ENCODE assay signal across 21 cellular contexts in the genomic region with DNA sequence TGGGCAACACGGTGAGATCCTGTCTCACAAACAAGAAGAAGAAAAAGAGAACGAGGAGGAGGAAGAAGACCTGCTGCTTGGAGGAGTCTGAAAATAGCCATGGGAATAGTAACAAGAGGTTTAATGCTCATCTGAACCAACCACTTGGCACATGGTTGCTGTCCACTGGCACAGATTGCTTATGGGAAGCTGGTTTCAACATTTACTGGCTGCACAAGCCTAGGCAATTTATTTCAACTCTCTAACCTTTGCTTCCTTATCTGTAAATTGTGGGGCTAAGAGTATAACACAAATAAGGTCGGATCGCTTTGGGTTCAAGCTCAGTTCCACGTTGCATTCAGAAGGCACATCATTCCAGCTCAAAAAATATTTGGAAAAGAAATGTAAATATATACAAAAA. TPM values are rescaled to one million over a fixed set of nuclear protein-coding genes. Genes with fewer than 3 reads are reported as not detected.
DNase-seq lines count a peak whose midpoint lies in the region; ATAC-seq and TF ChIP-seq lines count a peak whose summit lies in the region.
"Had no signal": no experiment of that assay in that cellular context is flagged by ENCODE, and none has a peak within 500 bp of the region (broad histone marks: within the 10 kb centered on the region; RNA-seq: fewer than 3 reads in every experiment).

No MANE protein-coding gene starts in this region.

- peak overlapping the region; percentile 61 for H3K27ac Mint-ChIP-seq in dendritic cell treated with granulocyte-macrophage colony-stimulating factor and Interleukin-4, amounts not matched to agents 40 ng/mL and 50 ng/mL, for 4 days
- H3K27ac Mint-ChIP-seq: CD4-positive, alpha-beta T cell; GM23338 had no signal

- peak; percentile 12 for DNase-seq in islet precursor cell
- peak; percentile 24 for DNase-seq in posterior vena cava (ENCODE audit: low spot score)
- DNase-seq in transverse colon, result peak; percentile 7
- DNase-seq in GF-D8 (lab: John Stamatoyannopoulos, UW), result no peak
- no peak for DNase-seq in NCI-H2171 treated with DMSO at 0.1 percent for 48 hours (lab: John Stamatoyannopoulos, UW)
- DNase-seq: CD4-positive, alpha-beta T cell; COR-L47; DMS79; Karpas-422; MV-4-11; NCI-H1694 treated with DMSO at 0.1 percent for 48 hours; NCI-H2081 treated with DMSO at 0.1 percent for 48 hours; NCI-H446; NCI-H526; OCI-M1 had no signal

- H3K27me3 ChIP-seq in transverse colon, result no peaks in the 10 kb centered on the region
- H3K27me3 ChIP-seq: SJSA1 had no signal

- intact Hi-C loops in dendritic cell treated with granulocyte-macrophage colony-stimulating factor and Interleukin-4, amounts not matched to agents 40 ng/mL and 50 ng/mL, for 4 days (cut with micrococcal nuclease), result no loop called here
- intact Hi-C loops in posterior vena cava (cut with DNase I) (no loop called here), transverse colon (cut with DNase I; ENCODE audit: low total_unique reads) (no loop called here)

- peaks cover 5% of the 10 kb centered on the region for H3K36me3 Mint-ChIP-seq in dendritic cell treated with granulocyte-macrophage colony-stimulating factor and Interleukin-4, amounts not matched to agents 40 ng/mL and 50 ng/mL, for 4 days (ENCODE audit: low read depth)

- H3K4me3 Mint-ChIP-seq in dendritic cell treated with granulocyte-macrophage colony-stimulating factor and Interleukin-4, amounts not matched to agents 40 ng/mL and 50 ng/mL, for 4 days, result no peak overlapping the region
- H3K4me3 Mint-ChIP-seq: CD4-positive, alpha-beta T cell; GM23338 had no signal

- H3K27me3 Mint-ChIP-seq in dendritic cell treated with granulocyte-macrophage colony-stimulating factor and Interleukin-4, amounts not matched to agents 40 ng/mL and 50 ng/mL, for 4 days, result no peaks in the 10 kb centered on the region

- no peaks in the 10 kb centered on the region for H3K36me3 ChIP-seq in transverse colon
- H3K36me3 ChIP-seq: HAP-1, SJSA1 had no signal

- in situ Hi-C loops in transverse colon (cut with MboI; ENCODE audit: low pct_ligation_motif_present in 1 of 4, low pct_unique_long_range_greater_than_20kb in 1 of 4, low sequenced_read_pairs in 3 of 4), result loop anchor here in 2 of 4 donors (10.0 to 25.0 kb wide), 2 partner anchors 205 to 212 kb away; no protein-coding TSS in a partner anchor

- 64 to 67% methylated on average over 4 to 5 of the region's 5 CpGs for WGBS in transverse colon (ENCODE audit: low coverage in 1 of 2), 2 donors

- peaks cover 70% of the 10 kb centered on the region for H3K4me1 Mint-ChIP-seq in dendritic cell treated with granulocyte-macrophage colony-stimulating factor and Interleukin-4, amounts not matched to agents 40 ng/mL and 50 ng/mL, for 4 days (ENCODE audit: low read depth)
- H3K4me1 Mint-ChIP-seq: GM23338 had no signal

- no peak for TF ChIP-seq EP300 in transverse colon (IDR thresholded peaks at IDR 0.05; ENCODE audit: low read depth)

- no peak overlapping the region for H3K4me3 ChIP-seq in transverse colon
- H3K4me3 ChIP-seq: GM12878, GM23338, HAP-1, SJSA1 had no signal

- no peaks in the 10 kb centered on the region for H3K9me3 ChIP-seq in transverse colon
- H3K9me3 ChIP-seq: HAP-1, SJSA1 had no signal

- no peak for TF ChIP-seq CTCF in transverse colon (IDR thresholded peaks at IDR 0.05)

- peaks cover 0 to 14% (median 10%) of the 10 kb centered on the region in 4 donors for H3K4me1 ChIP-seq in transverse colon
- H3K4me1 ChIP-seq: HAP-1 had no signal

- TF ChIP-seq POLR2A in transverse colon (IDR thresholded peaks at IDR 0.05), result no peak

- H3K27ac ChIP-seq in transverse colon, result peak overlapping the region in 1 of 4 donors; percentile 4
- H3K27ac ChIP-seq: SJSA1 had no signal

- H3K9me3 Mint-ChIP-seq in dendritic cell treated with granulocyte-macrophage colony-stimulating factor and Interleukin-4, amounts not matched to agents 40 ng/mL and 50 ng/mL, for 4 days, result no peaks in the 10 kb centered on the region
- H3K9me3 Mint-ChIP-seq: CD4-positive, alpha-beta T cell; GM23338 had no signal

- ATAC-seq in HG02938 (IDR thresholded peaks at IDR 0.05; ENCODE audit: unreplicated experiment), result no peak
- ATAC-seq: GM12878, GM23338 had no signal

RNA-seq across cellular contexts. Expression of a gene that starts 14.2 kb away (rescaled TPM):
- 1,000 to 10,000 TPM in 1 of 2 donors, 100 to 1,000 TPM in 1; 742 to 1,258 TPM for total RNA-seq in posterior vena cava
- 100 to 1,000 TPM; 360 to 732 (median 532) TPM for total RNA-seq in transverse colon

Comparison
In these comparisons a context has a peak if more than half of its experiments do, and no peak if none do; other contexts are left out.
1. DNase-seq: peak in islet precursor cell (single experiment), posterior vena cava (single experiment) and transverse colon (single experiment); none in GF-D8 (single experiment) and NCI-H2171 treated with DMSO at 0.1 percent for 48 hours (single experiment).